Comparison of ENCODE assay signal across 26 cellular contexts in the genomic region with DNA sequence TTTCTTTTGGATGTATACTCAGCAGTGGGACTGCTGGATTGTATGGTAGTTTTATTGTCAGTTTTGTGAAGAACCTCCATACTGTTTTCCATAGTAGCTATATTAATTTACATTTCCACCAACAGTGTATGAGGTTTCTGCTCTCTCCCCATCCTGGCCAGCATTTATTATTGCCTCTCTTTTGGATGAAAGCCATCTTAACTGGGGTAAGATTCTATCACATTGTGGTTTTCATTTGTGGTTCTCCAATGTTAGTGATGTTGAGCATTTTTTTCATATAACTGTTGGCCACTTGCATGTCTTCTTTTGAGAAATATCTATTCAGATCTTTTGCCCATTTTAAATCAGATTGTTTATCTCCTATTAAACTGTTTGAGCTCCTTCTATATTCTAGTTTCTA. TPM values are rescaled to one million over a fixed set of nuclear protein-coding genes. Genes with fewer than 3 reads are reported as not detected.
"Had no signal": no experiment of that assay in that cellular context is flagged by ENCODE, and none has a peak within 500 bp of the region (broad histone marks: within the 10 kb centered on the region; RNA-seq: fewer than 3 reads in every experiment).

No MANE protein-coding gene starts in this region.

- H3K27ac Mint-ChIP-seq: activated CD8-positive, alpha-beta memory T cell treated with anti-CD3 and anti-CD28 coated beads, Interleukin-2, amount 10 ng/mL, durations not matched to agents 7 days and 5 days; activated naive CD4-positive, alpha-beta T cell treated with anti-CD3 and anti-CD28 coated beads, Interleukin-2, amount 50 U/mL, for 72 hours; activated naive CD8-positive, alpha-beta T cell treated with anti-CD3 and anti-CD28 coated beads, Interleukin-2, amount 50 U/mL, for 24 hours; activated T-cell treated with anti-CD3 and anti-CD28 coated beads, Interleukin-2, amount 50 U/mL, for 24 hours; brain; WTC11 had no signal

- DNase-seq: activated CD4-positive, alpha-beta T cell treated with anti-CD3 and anti-CD28 coated beads for 48 hours; activated CD4-positive, alpha-beta T cell treated with anti-CD3 and anti-CD28 coated beads, Interleukin-2, amount 50 U/mL, for 48 hours; activated CD4-positive, CD25-positive, alpha-beta regulatory T cell treated with anti-CD3 and anti-CD28 coated beads, Interleukin-2, amount 50 U/mL, for 72 hours; activated CD8-positive, alpha-beta memory T cell treated with anti-CD3 and anti-CD28 coated beads, Interleukin-2, amount 10 ng/mL, durations not matched to agents 7 days and 5 days; activated effector memory CD4-positive, alpha-beta T cell treated with anti-CD3 and anti-CD28 coated beads, Interleukin-2, amount 50 U/mL, for 16 hours; activated naive CD4-positive, alpha-beta T cell treated with Interleukin-2 at 50 U/mL for 16 hours; activated naive CD8-positive, alpha-beta T cell treated with anti-CD3 and anti-CD28 coated beads, Interleukin-2, amount 50 U/mL, for 24 hours; activated T-cell treated with anti-CD3 and anti-CD28 coated beads, Interleukin-2, amount 50 U/mL, for 24 hours; NCI-H1092 treated with DMSO at 0.1 percent for 48 hours; NCI-H1417 treated with DMSO at 0.1 percent for 48 hours; NCI-H1694; NCI-H2029; NCI-H2107; NCI-H2171 treated with DMSO at 0.1 percent for 48 hours; NCI-H345; NCI-H510A treated with DMSO at 0.1 percent for 48 hours; NCI-H69; NK-92 treated with Interleukin-12 subunit alpha and Interleukin-12 subunit beta, amount 100 ng/mL, for 24 hours; PC-3; SHP77 treated with DMSO at 0.1 percent for 48 hours; T-helper 1 cell had no signal

- H3K4me1 Mint-ChIP-seq: activated CD8-positive, alpha-beta memory T cell treated with anti-CD3 and anti-CD28 coated beads, Interleukin-2, amount 10 ng/mL, durations not matched to agents 7 days and 5 days; activated naive CD8-positive, alpha-beta T cell treated with anti-CD3 and anti-CD28 coated beads, Interleukin-2, amount 50 U/mL, for 24 hours; brain; central memory CD8-positive, alpha-beta T cell; WTC11 had no signal

- H3K36me3 Mint-ChIP-seq: brain, WTC11 had no signal

- H3K27me3 Mint-ChIP-seq: brain had no signal

- ATAC-seq: activated CD8-positive, alpha-beta memory T cell treated with anti-CD3 and anti-CD28 coated beads, Interleukin-2, amount 10 ng/mL, durations not matched to agents 7 days and 5 days; activated naive CD4-positive, alpha-beta T cell treated with anti-CD3 and anti-CD28 coated beads, Interleukin-2, amount 50 U/mL, for 72 hours; activated naive CD8-positive, alpha-beta T cell treated with anti-CD3 and anti-CD28 coated beads, Interleukin-2, amount 50 U/mL, for 24 hours; PC-3; WTC11 had no signal

- H3K4me3 Mint-ChIP-seq: activated CD8-positive, alpha-beta memory T cell treated with anti-CD3 and anti-CD28 coated beads, Interleukin-2, amount 10 ng/mL, durations not matched to agents 7 days and 5 days; activated naive CD8-positive, alpha-beta T cell treated with anti-CD3 and anti-CD28 coated beads, Interleukin-2, amount 50 U/mL, for 24 hours; activated T-cell treated with anti-CD3 and anti-CD28 coated beads, Interleukin-2, amount 50 U/mL, for 24 hours; brain; central memory CD8-positive, alpha-beta T cell; WTC11 had no signal

RNA-seq across cellular contexts. Expression of a gene that starts 27.6 kb away (rescaled TPM):
- total RNA-seq: activated CD8-positive, alpha-beta memory T cell treated with anti-CD3 and anti-CD28 coated beads, Interleukin-2, amount 10 ng/mL, durations not matched to agents 7 days and 5 days; activated naive CD4-positive, alpha-beta T cell treated with anti-CD3 and anti-CD28 coated beads, Interleukin-2, amount 50 U/mL, for 72 hours; PC-3; T-helper 2 cell treated with Interferon-gamma antibody and Interleukin-4, amounts not matched to agents 100 ng/mL and 5 ng/mL, for 36 hours had no signal
